8 cellular contexts compared by ENCODE assay signal in genomic region chr21:39184050-39184980, GRCh38. TPM values are rescaled to one million over a fixed set of nuclear protein-coding genes. Genes with fewer than 3 reads are reported as not detected.
DNase-seq lines count a peak whose midpoint lies in the region; ATAC-seq and TF ChIP-seq lines count a peak whose summit lies in the region.

No MANE protein-coding gene starts in this region.

- peak overlapping the region; percentile 98 for H3K4me3 Mint-ChIP-seq in T-helper 17 cell

- peak overlapping the region; percentile 74 for H3K4me3 ChIP-seq in cardiac muscle cell
- peak overlapping the region; percentile 90 for H3K4me3 ChIP-seq in fibroblast of villous mesenchyme (ENCODE audit: low read depth, low read length)
- peak overlapping the region; percentile 76 to 96 (median 82) for H3K4me3 ChIP-seq in gastrocnemius medialis

- H3K27me3 ChIP-seq in cardiac muscle cell (no peaks in the 10 kb centered on the region), gastrocnemius medialis (no peaks in the 10 kb centered on the region)

- H3K27ac ChIP-seq in cardiac muscle cell (peak overlapping the region; percentile 82), gastrocnemius medialis (peak overlapping the region; percentile 88 to 97 (median 94))

- no peaks in the 10 kb centered on the region for H3K9me3 ChIP-seq in cardiac muscle cell (ENCODE audit: low read depth)
- no peaks in the 10 kb centered on the region for H3K9me3 ChIP-seq in T-helper 17 cell (ENCODE audit: control insufficient read depth, low read length, poor library complexity, severe bottlenecking)
- H3K9me3 ChIP-seq in gastrocnemius medialis: no peaks in the 10 kb centered on the region

- H3K27me3 Mint-ChIP-seq in T-helper 17 cell: no peaks in the 10 kb centered on the region

- DNase-seq in cardiac muscle cell (ENCODE audit: low read depth in 1 of 2, low spot score in 1 of 2) (peak in 1 of 2 donors; percentile 9), cardiac septum (ENCODE audit: low spot score) (no peak), T-helper 17 cell (no peak), fibroblast of villous mesenchyme (ENCODE audit: low read depth) (peak; percentile 21), gastrocnemius medialis (no peak), head of caudate nucleus (no peak)
- DNase-seq in stimulated activated CD8-positive, alpha-beta memory T cell treated with anti-CD3 and anti-CD28 coated beads, Interleukin-4, amount 100 ng/mL, for 48 hours: no peak

- peak in 1 of 2 donors; percentile 16 for TF ChIP-seq POLR2A in gastrocnemius medialis (IDR thresholded peaks at IDR 0.05)

- TF ChIP-seq CTCF in cardiac muscle cell (IDR thresholded peaks at IDR 0.05; ENCODE audit: low read depth, low read length) (no peak), fibroblast of villous mesenchyme (IDR thresholded peaks at IDR 0.05; ENCODE audit: insufficient read depth, low read depth, low read length) (no peak), gastrocnemius medialis (IDR thresholded peaks at IDR 0.05 in 4 of 5, conservative IDR thresholded peaks at IDR 0.05 in 1 of 5) (no peak)

- H3K27ac Mint-ChIP-seq in T-helper 17 cell: peak overlapping the region; percentile 90

- intact Hi-C loops in cardiac septum (cut with DNase I) (loop anchor here (10.0 kb wide), 1 partner anchor 200 kb away; a partner anchor contains a TSS), gastrocnemius medialis (cut with DNase I; ENCODE audit: low total_unique reads) (loop anchor here (5.0 kb wide), 3 partner anchors 203 to 377 kb away; partner anchors contain the start of genes ETS2 and SH3BGR), head of caudate nucleus (cut with DNase I) (loop anchor here (5.0 kb wide), 1 partner anchor 128 kb away; the partner anchor contains the start of gene BRWD1)

- peaks cover 34% of the 10 kb centered on the region for H3K4me1 Mint-ChIP-seq in T-helper 17 cell

- H3K4me1 ChIP-seq in cardiac muscle cell (ENCODE audit: low read depth) (peaks cover 35% of the 10 kb centered on the region), gastrocnemius medialis (peaks cover 7 to 8% of the 10 kb centered on the region in 2 donors)

- ATAC-seq in T-helper 17 cell (no peak), gastrocnemius medialis (no peak), HG02623 (IDR thresholded peaks at IDR 0.05; ENCODE audit: unreplicated experiment) (no peak)

- H3K36me3 ChIP-seq in cardiac muscle cell (no peaks in the 10 kb centered on the region), gastrocnemius medialis (peaks cover 0 to 11% of the 10 kb centered on the region in 2 donors)

- peaks cover 2% of the 10 kb centered on the region for H3K36me3 Mint-ChIP-seq in T-helper 17 cell (ENCODE audit: low read depth)

- in situ Hi-C loops in gastrocnemius medialis (cut with MboI; ENCODE audit: low sequenced_read_pairs in 4 of 4): loop anchor here in 3 of 4 donors (10.0 to 25.0 kb wide), 2 partner anchors 80 to 203 kb away; a partner anchor contains a TSS

RNA-seq across cellular contexts. Expression of gene PSMG1, which starts 1.1 kb away (rescaled TPM):
- total RNA-seq in cardiac muscle cell (20.7 and 24.5 TPM in 2 replicates), cardiac septum (27.7 TPM), T-helper 17 cell (10 to 100 TPM; 10.5 to 14.6 TPM), fibroblast of villous mesenchyme (70.0 and 71.5 TPM in 2 replicates), gastrocnemius medialis (10 to 100 TPM; 12.9 to 53.5 (median 30.3) TPM)
- 48.3 and 58.4 TPM in 2 replicates for polyA plus RNA-seq in cardiac muscle cell
